In the genomic region with DNA sequence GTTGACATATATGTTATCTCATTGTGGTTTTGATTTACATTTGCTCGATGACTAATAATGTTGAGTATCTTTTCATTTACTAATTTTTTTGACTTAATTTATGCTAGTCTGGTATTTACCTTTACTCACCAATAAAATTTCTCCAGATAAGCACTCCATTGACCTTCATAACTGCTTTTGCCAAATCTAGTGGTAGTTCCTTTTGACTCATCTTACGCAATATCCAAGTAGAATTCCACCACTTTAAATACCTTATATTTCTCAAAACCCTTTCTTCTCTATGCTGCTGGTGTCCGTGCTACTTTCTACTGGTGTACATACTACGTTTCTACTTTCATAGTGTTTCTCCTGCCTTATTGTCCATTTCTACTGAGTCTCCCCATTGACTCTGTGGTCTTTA, we compare ENCODE assay signal across 2 cellular contexts.
TF ChIP-seq lines count a peak whose summit lies in the region.

No MANE protein-coding gene starts in this region.

TF ChIP-seq in IMR-90, 13 proteins besides CTCF, POLR2A, EP300 and RAD21:
- TF ChIP-seq USF2 (IDR thresholded peaks at IDR 0.05; ENCODE audit: low read depth, low read length) (no peak), CEBPB (IDR thresholded peaks at IDR 0.05; ENCODE audit: low read depth, low read length) (peak; percentile 73)

TF ChIP-seq in H1, 55 proteins besides CTCF, POLR2A, EP300 and RAD21:
- TF ChIP-seq, protein P1, sequence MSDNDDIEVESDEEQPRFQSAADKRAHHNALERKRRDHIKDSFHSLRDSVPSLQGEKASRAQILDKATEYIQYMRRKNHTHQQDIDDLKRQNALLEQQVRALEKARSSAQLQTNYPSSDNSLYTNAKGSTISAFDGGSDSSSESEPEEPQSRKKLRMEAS (IDR thresholded peaks at IDR 0.05), result no peak
- peak; percentile 34; the same call in 1 of the 2 replicates for TF ChIP-seq CEBPB (IDR thresholded peaks at IDR 0.05; ENCODE audit: low read depth, low read length)
